Comparison of ENCODE assay signal across 2 cellular contexts in the genomic region with DNA sequence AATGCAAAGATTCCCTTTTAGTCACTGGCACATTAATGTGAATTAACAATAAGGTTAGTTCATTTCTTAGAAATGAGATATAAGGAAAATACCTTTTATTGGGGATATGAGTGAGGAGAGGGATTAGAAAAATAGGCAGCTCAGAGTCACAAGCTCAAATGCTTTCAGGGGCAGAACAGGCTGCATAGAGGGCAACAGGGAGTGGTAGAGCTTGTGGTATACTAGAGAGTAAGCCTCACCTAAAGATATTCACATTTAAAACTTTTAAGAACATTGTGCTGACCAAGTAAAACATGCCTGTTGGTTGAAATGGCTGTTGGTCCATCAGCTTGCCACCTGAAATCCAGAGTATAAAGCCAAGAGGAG.
TF ChIP-seq lines count a peak whose summit lies in the region.

No MANE protein-coding gene starts in this region.

TF ChIP-seq in H1, 55 proteins besides CTCF, POLR2A, EP300 and RAD21:
- no peak for TF ChIP-seq JUN (IDR thresholded peaks at IDR 0.05; ENCODE audit: low read depth, low read length)
- TF ChIP-seq TAF1 (IDR thresholded peaks at IDR 0.05; ENCODE audit: low read depth, low read length): no peak
- TF ChIP-seq, protein P1, sequence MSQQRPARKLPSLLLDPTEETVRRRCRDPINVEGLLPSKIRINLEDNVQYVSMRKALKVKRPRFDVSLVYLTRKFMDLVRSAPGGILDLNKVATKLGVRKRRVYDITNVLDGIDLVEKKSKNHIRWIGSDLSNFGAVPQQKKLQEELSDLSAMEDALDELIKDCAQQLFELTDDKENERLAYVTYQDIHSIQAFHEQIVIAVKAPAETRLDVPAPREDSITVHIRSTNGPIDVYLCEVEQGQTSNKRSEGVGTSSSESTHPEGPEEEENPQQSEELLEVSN (IDR thresholded peaks at IDR 0.05): no peak
- TF ChIP-seq BCL11A (IDR thresholded peaks at IDR 0.05; ENCODE audit: low read depth in 2 of 2, low read length in 2 of 2): no peak
- TF ChIP-seq KDM5A (IDR thresholded peaks at IDR 0.05; ENCODE audit: low read length): no peak
- TF ChIP-seq TBP (IDR thresholded peaks at IDR 0.05; ENCODE audit: low read depth, low read length): no peak
- TF ChIP-seq SP4 (IDR thresholded peaks at IDR 0.05; ENCODE audit: low read length): no peak
- TF ChIP-seq, protein P2, sequence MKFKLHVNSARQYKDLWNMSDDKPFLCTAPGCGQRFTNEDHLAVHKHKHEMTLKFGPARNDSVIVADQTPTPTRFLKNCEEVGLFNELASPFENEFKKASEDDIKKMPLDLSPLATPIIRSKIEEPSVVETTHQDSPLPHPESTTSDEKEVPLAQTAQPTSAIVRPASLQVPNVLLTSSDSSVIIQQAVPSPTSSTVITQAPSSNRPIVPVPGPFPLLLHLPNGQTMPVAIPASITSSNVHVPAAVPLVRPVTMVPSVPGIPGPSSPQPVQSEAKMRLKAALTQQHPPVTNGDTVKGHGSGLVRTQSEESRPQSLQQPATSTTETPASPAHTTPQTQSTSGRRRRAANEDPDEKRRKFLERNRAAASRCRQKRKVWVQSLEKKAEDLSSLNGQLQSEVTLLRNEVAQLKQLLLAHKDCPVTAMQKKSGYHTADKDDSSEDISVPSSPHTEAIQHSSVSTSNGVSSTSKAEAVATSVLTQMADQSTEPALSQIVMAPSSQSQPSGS (IDR thresholded peaks at IDR 0.05; ENCODE audit: low read length): no peak
- TF ChIP-seq SIX5 (IDR thresholded peaks at IDR 0.05; ENCODE audit: low read depth, low read length): no peak
- TF ChIP-seq CBX5 (IDR thresholded peaks at IDR 0.05; ENCODE audit: low read depth, low read length): no peak
- no peak for TF ChIP-seq YY1 (IDR thresholded peaks at IDR 0.05; ENCODE audit: low read depth, low read length)
- TF ChIP-seq CTBP2 (IDR thresholded peaks at IDR 0.05; ENCODE audit: borderline replicate concordance, insufficient read depth, insufficient read length, low read length): no peak
- TF ChIP-seq SIRT6 (IDR thresholded peaks at IDR 0.05; ENCODE audit: low read length): no peak
- TF ChIP-seq RBBP5 (IDR thresholded peaks at IDR 0.05; ENCODE audit: borderline replicate concordance, low read depth, low read length): no peak
- no peak for TF ChIP-seq CHD1 (IDR thresholded peaks at IDR 0.05; ENCODE audit: low read depth, low read length)
- no peak for TF ChIP-seq POLR2AphosphoS5 (IDR thresholded peaks at IDR 0.05; ENCODE audit: low read depth, low read length)
- TF ChIP-seq RXRA (IDR thresholded peaks at IDR 0.05; ENCODE audit: insufficient read depth, low read depth, low read length): no peak
- no peak for TF ChIP-seq NANOG (IDR thresholded peaks at IDR 0.05; ENCODE audit: insufficient read depth, low read depth, low read length, poor library complexity, severe bottlenecking)
- no peak for TF ChIP-seq GTF2F1 (IDR thresholded peaks at IDR 0.05; ENCODE audit: borderline replicate concordance, low read depth, low read length)

TF ChIP-seq in HEK293T, 16 proteins besides CTCF, POLR2A, EP300 and RAD21:
- TF ChIP-seq L3MBTL2 (conservative IDR thresholded peaks at IDR 0.05): no peak
- TF ChIP-seq FOXM1 (IDR thresholded peaks at IDR 0.05; ENCODE audit: borderline replicate concordance): no peak
- TF ChIP-seq LEF1 (IDR thresholded peaks at IDR 0.05; ENCODE audit: borderline replicate concordance): no peak
- TF ChIP-seq FOXA1 (IDR thresholded peaks at IDR 0.05): no peak
- no peak for TF ChIP-seq FOXK2 (IDR thresholded peaks at IDR 0.05)
- no peak for TF ChIP-seq ZNF384 (IDR thresholded peaks at IDR 0.05)
- TF ChIP-seq NFRKB (IDR thresholded peaks at IDR 0.05): no peak
- no peak for TF ChIP-seq SP1 (IDR thresholded peaks at IDR 0.05)
- no peak for TF ChIP-seq SUZ12 (IDR thresholded peaks at IDR 0.05)
- no peak for TF ChIP-seq CTBP1 (IDR thresholded peaks at IDR 0.05; ENCODE audit: borderline replicate concordance)
- no peak for TF ChIP-seq HDGF (IDR thresholded peaks at IDR 0.05; ENCODE audit: borderline replicate concordance)
- no peak for TF ChIP-seq BHLHE40 (IDR thresholded peaks at IDR 0.05; ENCODE audit: borderline replicate concordance)
- no peak for TF ChIP-seq PKNOX1 (IDR thresholded peaks at IDR 0.05)
- no peak for TF ChIP-seq ELF4 (IDR thresholded peaks at IDR 0.05)
- no peak for TF ChIP-seq ARNT (IDR thresholded peaks at IDR 0.05)
- no peak for TF ChIP-seq TARDBP (IDR thresholded peaks at IDR 0.05)
